ENCODE assay signal across 10 cellular contexts in the genomic region with DNA sequence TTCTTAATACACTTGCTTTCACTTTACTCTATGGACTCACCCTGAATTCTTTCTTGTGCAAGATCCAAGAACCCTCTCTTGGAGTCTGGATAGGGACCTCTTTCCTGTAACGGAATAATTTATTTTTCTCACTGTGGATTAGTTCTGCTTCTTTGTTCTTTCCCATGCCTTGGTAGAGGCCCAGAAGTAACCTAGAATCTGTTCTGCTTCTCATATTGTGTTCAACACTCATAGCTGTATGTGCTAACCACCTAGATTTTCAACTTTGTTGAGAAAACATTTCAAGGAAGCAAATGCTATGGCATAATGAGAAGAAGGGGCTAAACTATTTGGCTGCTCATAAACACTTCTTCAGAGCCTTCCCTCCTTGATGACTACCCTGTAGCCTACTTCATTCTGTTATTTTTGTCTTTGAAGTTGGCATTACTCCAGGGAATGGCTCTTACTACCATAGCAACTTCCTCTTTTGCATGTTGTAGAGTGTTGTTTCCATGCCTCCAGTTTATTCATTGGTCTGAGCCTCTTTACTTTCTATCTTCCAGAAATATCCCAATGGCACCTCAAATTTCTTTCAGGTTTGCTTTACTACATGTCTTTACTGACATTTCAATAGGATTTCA.
DNase-seq lines count a peak whose midpoint lies in the region; ATAC-seq and TF ChIP-seq lines count a peak whose summit lies in the region.
"Had no signal": no experiment of that assay in that cellular context is flagged by ENCODE, and none has a peak within 500 bp of the region (broad histone marks: within the 10 kb centered on the region; RNA-seq: fewer than 3 reads in every experiment).

No MANE protein-coding gene starts in this region.

- DNase-seq in DMS53 (lab: John Stamatoyannopoulos, UW), result peak; percentile 37
- no peak for DNase-seq in DMS53 treated with DMSO at 0.1 percent for 48 hours (lab: John Stamatoyannopoulos, UW; ENCODE audit: unreplicated experiment)
- peak; percentile 52 for DNase-seq in Karpas-422
- peak; percentile 59 to 76 for DNase-seq in cardiac fibroblast (ENCODE audit: low read depth in 2 of 2)
- DNase-seq in renal cortical epithelial cell (ENCODE audit: low read depth), result peak; percentile 40
- no peak for DNase-seq in T1000 (lab: John Stamatoyannopoulos, UW)
- DNase-seq in stimulated activated CD4-positive, alpha-beta T cell treated with anti-CD3 and anti-CD28 coated beads, Interleukin-15, amount 100 ng/mL, for 24 hours, result no peak
- DNase-seq: MG63 had no signal

- no peaks in the 10 kb centered on the region for H3K36me3 ChIP-seq in Karpas-422 (ENCODE audit: insufficient read depth, low read length)
- H3K36me3 ChIP-seq: MG63 had no signal

- H3K79me2 ChIP-seq in Karpas-422 (ENCODE audit: low read length), result no peaks in the 10 kb centered on the region

- ATAC-seq in activated CD4-positive, CD25-positive, alpha-beta regulatory T cell treated with anti-CD3 and anti-CD28 coated beads, Interleukin-2, amount 50 U/mL, for 24 hours, result no peak

- no peak overlapping the region for H3K9ac ChIP-seq in Karpas-422 (ENCODE audit: low read length)

- no peaks in the 10 kb centered on the region for H3K27me3 ChIP-seq in Karpas-422 (ENCODE audit: low read length)
- H3K27me3 ChIP-seq: MG63 had no signal

- no peak overlapping the region for H2AFZ ChIP-seq in Karpas-422 (ENCODE audit: low read length)

- peaks cover 4% of the 10 kb centered on the region; the same call in 1 of the 2 replicates for H3K9me3 ChIP-seq in Karpas-422 (ENCODE audit: low read length)

- H3K4me2 ChIP-seq in Karpas-422 (ENCODE audit: low read depth, low read length, poor library complexity, severe bottlenecking), result no peak overlapping the region

- H3K4me1 ChIP-seq in Karpas-422 (ENCODE audit: low read length), result peaks cover 7% of the 10 kb centered on the region

- H3K4me3 ChIP-seq in Karpas-422 (ENCODE audit: low read length) (no peak overlapping the region), cardiac fibroblast (replicated peaks in 1 of 2; ENCODE audit: low read depth in 2 of 2, low read length in 2 of 2) (no peak overlapping the region)
- H3K4me3 ChIP-seq: MG63 had no signal

- no peak for TF ChIP-seq CTCF in cardiac fibroblast (IDR thresholded peaks at IDR 0.05; ENCODE audit: low read depth, low read length)

- no peaks in the 10 kb centered on the region for H3K9me2 ChIP-seq in Karpas-422 (replicated peaks; ENCODE audit: insufficient read depth, low read length)

- no peaks in the 10 kb centered on the region for H4K20me1 ChIP-seq in Karpas-422 (ENCODE audit: insufficient read depth, low read depth, low read length)

- H3K27ac ChIP-seq in Karpas-422 (ENCODE audit: low read length), result no peak overlapping the region
- H3K27ac ChIP-seq: 22Rv1 had no signal

Comparison
In these comparisons a context has a peak if more than half of its experiments do, and no peak if none do; other contexts are left out.
1. DNase-seq: peak in DMS53 (single experiment), Karpas-422 (single experiment), cardiac fibroblast (2 of 2) and renal cortical epithelial cell (single experiment); none in DMS53 treated with DMSO at 0.1 percent for 48 hours (single experiment), T1000 (single experiment) and stimulated activated CD4-positive, alpha-beta T cell treated with anti-CD3 and anti-CD28 coated beads, Interleukin-15, amount 100 ng/mL, for 24 hours (single experiment).